Comparison of ENCODE assay signal across 2 cellular contexts in the genomic region with DNA sequence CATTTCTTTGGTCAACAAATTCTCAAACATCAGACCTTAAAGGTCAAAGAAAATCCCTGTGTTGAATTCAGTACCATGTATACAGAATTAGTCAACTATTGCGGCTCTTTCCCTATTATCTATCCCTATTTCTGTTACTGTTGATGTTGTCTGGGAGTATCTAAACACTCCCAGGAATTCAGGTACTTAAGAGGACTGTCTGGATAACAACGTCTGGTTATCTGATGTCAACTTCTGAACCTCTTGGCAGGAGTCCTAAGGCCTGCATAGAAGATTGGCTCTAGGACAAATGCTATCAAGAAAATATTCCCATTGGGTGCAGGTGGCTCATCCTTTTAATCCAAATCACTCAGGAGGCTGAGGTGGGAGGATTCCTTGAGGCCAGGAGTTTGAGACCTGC.
TF ChIP-seq lines count a peak whose summit lies in the region.

No MANE protein-coding gene starts in this region.

TF ChIP-seq in IMR-90, 13 proteins besides CTCF, POLR2A, EP300 and RAD21:
- no peak for TF ChIP-seq NFE2L2 (IDR thresholded peaks at IDR 0.05; ENCODE audit: low read depth, low read length)
- TF ChIP-seq, protein P1, sequence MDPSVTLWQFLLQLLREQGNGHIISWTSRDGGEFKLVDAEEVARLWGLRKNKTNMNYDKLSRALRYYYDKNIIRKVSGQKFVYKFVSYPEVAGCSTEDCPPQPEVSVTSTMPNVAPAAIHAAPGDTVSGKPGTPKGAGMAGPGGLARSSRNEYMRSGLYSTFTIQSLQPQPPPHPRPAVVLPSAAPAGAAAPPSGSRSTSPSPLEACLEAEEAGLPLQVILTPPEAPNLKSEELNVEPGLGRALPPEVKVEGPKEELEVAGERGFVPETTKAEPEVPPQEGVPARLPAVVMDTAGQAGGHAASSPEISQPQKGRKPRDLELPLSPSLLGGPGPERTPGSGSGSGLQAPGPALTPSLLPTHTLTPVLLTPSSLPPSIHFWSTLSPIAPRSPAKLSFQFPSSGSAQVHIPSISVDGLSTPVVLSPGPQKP (IDR thresholded peaks at IDR 0.05; ENCODE audit: borderline replicate concordance, low read depth, low read length) = no peak

TF ChIP-seq in K562, 482 proteins besides CTCF, POLR2A, EP300 and RAD21:
- 0 out of 2 replicates have a peak, but pooled peaks have one; percentile 24 for TF ChIP-seq FOXJ2 (tag; IDR thresholded peaks at IDR 0.05)
- TF ChIP-seq, protein P2, sequence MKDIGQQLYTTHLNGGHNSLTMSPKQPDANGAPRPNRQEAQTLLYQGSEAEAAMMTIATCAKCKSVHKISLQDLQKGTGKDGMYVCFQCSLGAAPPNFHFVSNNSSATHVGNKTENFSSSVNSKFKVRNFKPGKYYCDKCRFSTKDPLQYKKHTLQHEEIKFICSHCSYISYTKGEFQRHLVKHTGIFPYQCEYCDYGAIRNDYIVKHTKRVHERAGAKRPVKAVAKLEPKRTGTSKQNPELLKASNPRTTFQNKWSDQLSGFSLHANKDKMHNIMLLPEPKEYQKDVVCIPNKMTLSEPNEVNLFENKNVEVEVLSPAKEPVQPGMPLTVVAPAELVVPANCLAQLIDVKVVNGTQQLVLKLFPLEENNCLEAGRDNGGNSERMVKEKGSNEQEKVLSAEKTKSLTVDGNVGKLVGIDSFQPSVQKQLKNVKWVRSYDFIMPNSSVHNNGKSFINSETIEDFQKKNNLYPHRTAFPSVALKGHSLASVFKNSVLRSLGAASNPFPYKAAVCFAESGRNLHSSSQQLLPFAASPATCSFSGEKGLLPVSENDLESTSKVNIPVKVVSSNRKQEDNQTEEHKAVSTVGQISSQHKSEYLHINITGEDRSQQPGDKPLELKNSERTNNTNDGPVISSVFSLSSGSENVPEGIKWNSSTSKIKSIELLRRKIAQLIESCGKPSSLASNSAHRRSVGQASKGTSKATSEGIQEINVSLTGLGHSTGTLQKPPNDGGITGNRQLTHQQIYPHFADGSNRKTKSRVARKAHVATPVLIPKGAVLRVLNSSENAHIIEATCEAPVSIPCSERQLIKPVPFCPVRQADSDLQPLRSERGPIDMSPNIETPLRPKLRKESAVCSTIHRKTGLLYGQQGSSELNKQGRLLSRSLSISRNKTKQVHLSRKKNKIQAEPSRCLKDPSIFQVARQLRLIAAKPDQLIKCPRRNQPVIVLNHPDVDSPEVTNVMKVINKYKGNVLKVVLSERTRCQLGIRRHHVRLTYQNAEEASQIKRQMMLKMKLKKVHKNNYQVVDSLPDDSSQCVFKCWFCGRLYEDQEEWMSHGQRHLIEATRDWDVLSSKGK (CRISPR knock-in tag; IDR thresholded peaks at IDR 0.05) = no peak
